9 cellular contexts compared by ENCODE assay signal in genomic region chr2:161415041-161415440, GRCh38. TPM values are rescaled to one million over a fixed set of nuclear protein-coding genes. Genes with fewer than 3 reads are reported as not detected.
A peak's percentile ranks its signal among the peaks of the same experiment; 100 is the strongest.
DNase-seq lines count a peak whose midpoint lies in the region; ATAC-seq and TF ChIP-seq lines count a peak whose summit lies in the region.
"Had no signal": no experiment of that assay in that cellular context is flagged by ENCODE, and none has a peak within 500 bp of the region (broad histone marks: within the 10 kb centered on the region; RNA-seq: fewer than 3 reads in every experiment).

No MANE protein-coding gene starts in this region.

- WGBS in GM23248 (ENCODE audit: low coverage in 1 of 2, low lambda C conversion rate in 2 of 2, missing lambda C conversion rate in 2 of 2), 2 experiments, result 36 to 37% methylated on average over 13 of the region's 13 CpGs

- H3F3A ChIP-seq in GM23248 (ENCODE audit: insufficient read depth), result no peaks in the 10 kb centered on the region

- H3K9ac ChIP-seq in GM23248 (no peak overlapping the region), parathyroid adenoma (no peak overlapping the region)

- no peak for ATAC-seq in HG03457 (IDR thresholded peaks at IDR 0.05; ENCODE audit: unreplicated experiment)

- in situ Hi-C loops in GM23248 (cut with MboI), result no loop called here

- peak overlapping the region; percentile 38; the same call in 1 of the 2 replicates for H3K4me3 ChIP-seq in GM08714 (ENCODE audit: low read length)
- peak overlapping the region; percentile 63 for H3K4me3 ChIP-seq in GM23248
- peak overlapping the region; percentile 43 to 77 (median 63) for H3K4me3 ChIP-seq in dorsolateral prefrontal cortex
- H3K4me3 ChIP-seq in parathyroid adenoma (ENCODE audit: low read depth, low read length), result no peak overlapping the region
- H3K4me3 ChIP-seq: SK-N-MC had no signal

- no peaks in the 10 kb centered on the region for H3K36me3 ChIP-seq in GM23248 (ENCODE audit: low read depth)
- no peaks in the 10 kb centered on the region for H3K36me3 ChIP-seq in parathyroid adenoma (ENCODE audit: control insufficient read depth, insufficient read depth, low read length)

- no peaks in the 10 kb centered on the region for H3K9me2 ChIP-seq in GM23248 (ENCODE audit: insufficient read depth)

- DNase-seq in GM23248 (peak; percentile 14), NCI-H748 treated with DMSO at 0.1 percent for 48 hours (lab: John Stamatoyannopoulos, UW) (peak; percentile 47), dorsolateral prefrontal cortex (no peak), HCEC 1CT (no peak)
- no peak for DNase-seq in stimulated activated CD4-positive, alpha-beta T cell treated with anti-CD3 and anti-CD28 coated beads, Interleukin-4, amount 100 ng/mL, for 1 hour

- peaks cover 6% of the 10 kb centered on the region; the same call in 1 of the 2 replicates for H3K4me1 ChIP-seq in GM23248 (ENCODE audit: insufficient read depth)
- H3K4me1 ChIP-seq in parathyroid adenoma, result peaks cover 3% of the 10 kb centered on the region

- H2AFZ ChIP-seq in GM23248 (no peak overlapping the region), parathyroid adenoma (no peak overlapping the region)

- H3K27me3 ChIP-seq in GM23248 (replicated peaks; ENCODE audit: insufficient read depth), result peaks cover 52% of the 10 kb centered on the region
- peaks cover 0 to 57% (median 38%) of the 10 kb centered on the region in 45 donors for H3K27me3 ChIP-seq in dorsolateral prefrontal cortex
- peaks cover 10% of the 10 kb centered on the region for H3K27me3 ChIP-seq in parathyroid adenoma (ENCODE audit: control insufficient read depth, insufficient read depth, low read length)

- intact Hi-C loops in dorsolateral prefrontal cortex (cut with DNase I), result loop anchor here in 1 of 2 donors (5.0 to 10.0 kb wide), 3 partner anchors 43 to 180 kb away; partner anchors contain the start of gene PSMD14

- H3K79me2 ChIP-seq in GM23248 (ENCODE audit: insufficient read depth) (no peaks in the 10 kb centered on the region), parathyroid adenoma (no peaks in the 10 kb centered on the region)

- no peaks in the 10 kb centered on the region for H4K20me1 ChIP-seq in GM23248 (ENCODE audit: insufficient read depth)

- H3K27ac ChIP-seq in GM23248 (no peak overlapping the region), dorsolateral prefrontal cortex (peak overlapping the region in 56 of 59 donors; percentile 58 to 94 (median 81)), parathyroid adenoma (no peak overlapping the region)
- H3K27ac ChIP-seq: SK-N-MC had no signal

- peak overlapping the region; percentile 47 for H3K4me2 ChIP-seq in GM23248 (ENCODE audit: unreplicated experiment)
- H3K4me2 ChIP-seq in parathyroid adenoma (ENCODE audit: low read length), result peak overlapping the region; percentile 32

- H3K9me3 ChIP-seq in GM23248 (ENCODE audit: low read depth), result no peaks in the 10 kb centered on the region
- no peaks in the 10 kb centered on the region for H3K9me3 ChIP-seq in parathyroid adenoma (ENCODE audit: control insufficient read depth, low read length)

- no peak for TF ChIP-seq CTCF in dorsolateral prefrontal cortex (IDR thresholded peaks at IDR 0.05 in 54 of 56, conservative IDR thresholded peaks at IDR 0.05 in 2 of 56; ENCODE audit: low read depth in 1 of 56, partially characterized antibody in 56 of 56)
- TF ChIP-seq CTCF in parathyroid adenoma (IDR thresholded peaks at IDR 0.05), result no peak

RNA-seq across cellular contexts. Expression of gene TBR1, which starts 1.1 kb away (rescaled TPM):
- total RNA-seq in GM23248 (2014; rRNA removed; shearing (Covaris generic)), result 0.97 TPM in 1 of 2 replicates, not detected in the other
- polyA plus RNA-seq in GM23248 (2016; fragmentation: Nextera tagmentation; extraction: Ambion mirVana), result not detected in 2 replicates
- total RNA-seq in dorsolateral prefrontal cortex, result 100 to 1,000 TPM in 55 of 120 experiments, 10 to 100 TPM in 65; 44.3 to 153 (median 97.3) TPM

Comparison
In these comparisons a context has a peak if more than half of its experiments do, and no peak if none do; other contexts are left out.
1. DNase-seq: peak in GM23248 (single experiment) and NCI-H748 treated with DMSO at 0.1 percent for 48 hours (single experiment); none in dorsolateral prefrontal cortex (0 of 10), HCEC 1CT (single experiment) and stimulated activated CD4-positive, alpha-beta T cell treated with anti-CD3 and anti-CD28 coated beads, Interleukin-4, amount 100 ng/mL, for 1 hour (single experiment).
2. H3K27ac ChIP-seq: peak in dorsolateral prefrontal cortex (56 of 59); none in GM23248 (single experiment) and parathyroid adenoma (single experiment).
3. RNA of gene TBR1, which starts 1.1 kb away (total RNA-seq): 44.3 to 153 TPM in dorsolateral prefrontal cortex; 0.97 TPM in GM23248; every median in the first group is over 10 times any median in the second.